ENCODE assay signal across 1 cellular context in the genomic region with DNA sequence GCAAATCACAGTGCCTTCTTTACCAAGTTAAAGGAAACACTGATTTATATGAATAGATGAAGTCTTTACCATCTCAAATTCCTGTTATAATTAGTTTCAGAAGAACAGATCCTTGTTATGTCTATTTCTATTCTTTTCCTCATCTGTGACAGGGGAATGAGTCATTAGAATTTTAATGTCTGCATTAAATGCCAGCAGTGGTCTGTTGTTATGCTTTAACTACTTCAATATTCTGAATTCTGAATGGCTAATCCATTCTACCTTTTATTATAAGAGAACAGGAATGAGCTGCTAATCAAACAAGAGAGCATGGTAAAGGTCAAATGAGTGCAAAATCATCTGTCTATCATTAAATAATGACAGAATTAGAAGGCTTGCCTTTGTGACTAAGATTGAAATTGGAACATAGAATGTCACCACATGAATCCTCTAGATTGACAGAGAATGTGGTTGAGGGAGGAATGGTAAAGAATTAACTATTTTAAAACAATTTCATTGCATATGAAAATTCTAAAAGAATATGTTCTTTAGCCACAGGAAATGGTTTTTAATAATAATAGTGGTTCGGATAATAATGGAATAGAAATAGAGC.
TF ChIP-seq lines count a peak whose summit lies in the region.

No MANE protein-coding gene starts in this region.

TF ChIP-seq in SK-N-SH treated with all-trans-retinoic acid at 6 μM for 48 hours, 23 proteins besides CTCF, POLR2A, EP300 and RAD21 (continued from another document):
- TF ChIP-seq, protein P1, sequence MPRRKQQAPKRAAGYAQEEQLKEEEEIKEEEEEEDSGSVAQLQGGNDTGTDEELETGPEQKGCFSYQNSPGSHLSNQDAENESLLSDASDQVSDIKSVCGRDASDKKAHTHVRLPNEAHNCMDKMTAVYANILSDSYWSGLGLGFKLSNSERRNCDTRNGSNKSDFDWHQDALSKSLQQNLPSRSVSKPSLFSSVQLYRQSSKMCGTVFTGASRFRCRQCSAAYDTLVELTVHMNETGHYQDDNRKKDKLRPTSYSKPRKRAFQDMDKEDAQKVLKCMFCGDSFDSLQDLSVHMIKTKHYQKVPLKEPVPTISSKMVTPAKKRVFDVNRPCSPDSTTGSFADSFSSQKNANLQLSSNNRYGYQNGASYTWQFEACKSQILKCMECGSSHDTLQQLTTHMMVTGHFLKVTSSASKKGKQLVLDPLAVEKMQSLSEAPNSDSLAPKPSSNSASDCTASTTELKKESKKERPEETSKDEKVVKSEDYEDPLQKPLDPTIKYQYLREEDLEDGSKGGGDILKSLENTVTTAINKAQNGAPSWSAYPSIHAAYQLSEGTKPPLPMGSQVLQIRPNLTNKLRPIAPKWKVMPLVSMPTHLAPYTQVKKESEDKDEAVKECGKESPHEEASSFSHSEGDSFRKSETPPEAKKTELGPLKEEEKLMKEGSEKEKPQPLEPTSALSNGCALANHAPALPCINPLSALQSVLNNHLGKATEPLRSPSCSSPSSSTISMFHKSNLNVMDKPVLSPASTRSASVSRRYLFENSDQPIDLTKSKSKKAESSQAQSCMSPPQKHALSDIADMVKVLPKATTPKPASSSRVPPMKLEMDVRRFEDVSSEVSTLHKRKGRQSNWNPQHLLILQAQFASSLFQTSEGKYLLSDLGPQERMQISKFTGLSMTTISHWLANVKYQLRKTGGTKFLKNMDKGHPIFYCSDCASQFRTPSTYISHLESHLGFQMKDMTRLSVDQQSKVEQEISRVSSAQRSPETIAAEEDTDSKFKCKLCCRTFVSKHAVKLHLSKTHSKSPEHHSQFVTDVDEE (CRISPR knock-in tag; IDR thresholded peaks at IDR 0.05), result no peak
- no peak for TF ChIP-seq ZNF565 (CRISPR knock-in tag; conservative IDR thresholded peaks at IDR 0.05; ENCODE audit: low read depth)
